1 cellular context compared by ENCODE assay signal in the genomic region with DNA sequence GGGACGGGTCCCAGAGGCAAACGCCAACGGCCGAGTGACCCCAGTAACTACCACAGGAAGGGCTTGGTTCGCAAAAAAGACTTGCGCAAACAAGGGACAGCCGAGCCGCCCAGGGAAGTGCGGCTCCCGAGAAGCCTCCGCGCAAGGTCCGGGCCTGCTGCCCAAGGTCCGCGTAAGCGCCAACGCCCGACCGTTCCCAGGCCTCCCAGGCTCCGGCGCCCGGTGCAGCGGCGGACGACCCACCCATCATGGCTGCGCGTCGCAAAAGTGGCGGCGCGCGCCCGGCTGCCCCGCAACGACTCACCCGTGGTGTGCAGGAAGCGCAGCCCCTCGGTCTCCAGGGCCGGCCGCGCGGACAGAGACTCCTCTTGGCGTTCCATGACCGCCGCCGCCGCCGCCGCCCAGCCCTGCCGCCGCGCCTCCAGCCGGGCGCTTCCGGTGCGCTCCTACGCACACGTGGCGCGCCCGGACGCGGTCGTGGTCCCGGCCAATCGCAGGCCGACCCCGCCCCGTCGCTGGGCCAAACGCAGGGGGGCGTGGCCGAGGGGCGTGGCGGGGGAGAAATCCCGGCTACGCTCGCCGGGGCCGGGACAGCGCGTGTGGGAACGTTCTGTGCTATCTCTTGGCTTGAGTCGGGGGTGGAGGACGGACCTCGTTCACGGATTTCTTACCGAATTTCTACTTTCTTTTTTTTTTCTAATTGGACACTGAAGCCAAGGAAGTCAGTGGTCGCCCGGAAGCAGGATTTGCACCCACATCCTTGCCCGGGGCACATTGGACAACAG.
TF ChIP-seq lines count a peak whose summit lies in the region.

Gene SELENOS, minus strand, starts transcription at position 448 of the 785 bp plus-strand sequence. Its CDS starts 68 bp downstream, at position 380.

TF ChIP-seq in HEK293, 187 proteins besides CTCF, POLR2A, EP300 and RAD21 (continued from another document):
- no peak for TF ChIP-seq ZNF362 (tag by site-specific recombination; IDR thresholded peaks at IDR 0.05)
- peak; percentile 81; the same call in 1 of the 2 replicates for TF ChIP-seq ZNF561 (tag by site-specific recombination; IDR thresholded peaks at IDR 0.05; ENCODE audit: borderline replicate concordance)
- peak; percentile 63 for TF ChIP-seq KLF1 (tag by site-specific recombination; IDR thresholded peaks at IDR 0.05)
- no peak for TF ChIP-seq ZNF624 (tag by site-specific recombination; IDR thresholded peaks at IDR 0.05)
- peak; percentile 88 for TF ChIP-seq SP3 (tag by site-specific recombination; IDR thresholded peaks at IDR 0.05)
- 0 out of 2 replicates have a peak, but pooled peaks have one; percentile 22 for TF ChIP-seq ZNF10 (tag by site-specific recombination; IDR thresholded peaks at IDR 0.05)
- no peak for TF ChIP-seq ZSCAN5A (tag by site-specific recombination; IDR thresholded peaks at IDR 0.05)
- no peak for TF ChIP-seq ZNF302 (tag by site-specific recombination; IDR thresholded peaks at IDR 0.05; ENCODE audit: low read depth)
- TF ChIP-seq ZNF423 (tag by site-specific recombination; IDR thresholded peaks at IDR 0.05) = no peak
- no peak for TF ChIP-seq ZNF416 (tag by site-specific recombination; IDR thresholded peaks at IDR 0.05)
- TF ChIP-seq ZBTB8A (tag by site-specific recombination; IDR thresholded peaks at IDR 0.05) = peak; percentile 91
- peak; percentile 37; the same call in 1 of the 2 replicates for TF ChIP-seq GLIS1 (tag by site-specific recombination; IDR thresholded peaks at IDR 0.05)
- no peak for TF ChIP-seq ZSCAN23 (tag by site-specific recombination; IDR thresholded peaks at IDR 0.05)
- 0 out of 2 replicates have a peak, but pooled peaks have one; percentile 30 for TF ChIP-seq GLI4 (tag by site-specific recombination; IDR thresholded peaks at IDR 0.05)
- TF ChIP-seq ZNF221 (tag by site-specific recombination; IDR thresholded peaks at IDR 0.05; ENCODE audit: borderline replicate concordance) = no peak
- TF ChIP-seq ZNF280C (tag by site-specific recombination; IDR thresholded peaks at IDR 0.05) = no peak
- TF ChIP-seq ZNF121 (tag by site-specific recombination; IDR thresholded peaks at IDR 0.05) = no peak
- no peak for TF ChIP-seq ZNF48 (tag by site-specific recombination; IDR thresholded peaks at IDR 0.05)
- TF ChIP-seq ZNF366 (tag by site-specific recombination; conservative IDR thresholded peaks at IDR 0.05) = no peak
- TF ChIP-seq GFI1B (tag by site-specific recombination; IDR thresholded peaks at IDR 0.05) = no peak
- peak; percentile 78 for TF ChIP-seq SP2 (tag by site-specific recombination; IDR thresholded peaks at IDR 0.05)
- no peak for TF ChIP-seq ZNF558 (tag by site-specific recombination; IDR thresholded peaks at IDR 0.05)
- no peak for TF ChIP-seq ZSCAN4 (tag by site-specific recombination; IDR thresholded peaks at IDR 0.05)
- no peak for TF ChIP-seq ZNF658 (tag by site-specific recombination; IDR thresholded peaks at IDR 0.05)
- TF ChIP-seq YY2 (tag by site-specific recombination; IDR thresholded peaks at IDR 0.05) = no peak; the same call in 1 of the 2 replicates
- peak; percentile 85 for TF ChIP-seq GLIS2 (tag by site-specific recombination; IDR thresholded peaks at IDR 0.05)
- no peak for TF ChIP-seq ZNF223 (tag by site-specific recombination; IDR thresholded peaks at IDR 0.05)
- TF ChIP-seq BCL11A (tag by site-specific recombination; IDR thresholded peaks at IDR 0.05; ENCODE audit: low read depth) = no peak
- peak; percentile 35; the same call in 1 of the 2 replicates for TF ChIP-seq ZNF501 (tag by site-specific recombination; IDR thresholded peaks at IDR 0.05)
- TF ChIP-seq ZNF132 (tag by site-specific recombination; IDR thresholded peaks at IDR 0.05; ENCODE audit: borderline replicate concordance) = no peak
- peak; percentile 52; the same call in 1 of the 2 replicates for TF ChIP-seq ZBTB20 (tag by site-specific recombination; IDR thresholded peaks at IDR 0.05)
- 0 out of 2 replicates have a peak, but pooled peaks have one; percentile 17 for TF ChIP-seq ZEB2 (tag by site-specific recombination; IDR thresholded peaks at IDR 0.05)
- peak; percentile 45; the same call in 1 of the 2 replicates for TF ChIP-seq ZSCAN30 (tag by site-specific recombination; IDR thresholded peaks at IDR 0.05)
- no peak for TF ChIP-seq ZNF701 (tag by site-specific recombination; IDR thresholded peaks at IDR 0.05)
- TF ChIP-seq ZNF76 (tag by site-specific recombination; IDR thresholded peaks at IDR 0.05; ENCODE audit: borderline replicate concordance, low read depth) = peak; percentile 77
- TF ChIP-seq ZBTB21 (tag by site-specific recombination; IDR thresholded peaks at IDR 0.05) = no peak
- peak; percentile 59 for TF ChIP-seq PATZ1 (tag by site-specific recombination; IDR thresholded peaks at IDR 0.05)
- TF ChIP-seq ZNF148 (tag by site-specific recombination; IDR thresholded peaks at IDR 0.05; ENCODE audit: borderline replicate concordance) = no peak
- 0 out of 2 replicates have a peak, but pooled peaks have one; percentile 11 for TF ChIP-seq ZNF585B (tag by site-specific recombination; IDR thresholded peaks at IDR 0.05)
- TF ChIP-seq ZNF335 (tag by site-specific recombination; conservative IDR thresholded peaks at IDR 0.05) = peak; percentile 6; the same call in 1 of the 2 replicates
- TF ChIP-seq ZNF549 (tag by site-specific recombination; IDR thresholded peaks at IDR 0.05) = no peak
- TF ChIP-seq KLF10 (tag by site-specific recombination; IDR thresholded peaks at IDR 0.05) = peak; percentile 97
- peak; percentile 43; the same call in 1 of the 2 replicates for TF ChIP-seq BCL11B (tag by site-specific recombination; IDR thresholded peaks at IDR 0.05; ENCODE audit: low read depth)
- TF ChIP-seq, protein P1, sequence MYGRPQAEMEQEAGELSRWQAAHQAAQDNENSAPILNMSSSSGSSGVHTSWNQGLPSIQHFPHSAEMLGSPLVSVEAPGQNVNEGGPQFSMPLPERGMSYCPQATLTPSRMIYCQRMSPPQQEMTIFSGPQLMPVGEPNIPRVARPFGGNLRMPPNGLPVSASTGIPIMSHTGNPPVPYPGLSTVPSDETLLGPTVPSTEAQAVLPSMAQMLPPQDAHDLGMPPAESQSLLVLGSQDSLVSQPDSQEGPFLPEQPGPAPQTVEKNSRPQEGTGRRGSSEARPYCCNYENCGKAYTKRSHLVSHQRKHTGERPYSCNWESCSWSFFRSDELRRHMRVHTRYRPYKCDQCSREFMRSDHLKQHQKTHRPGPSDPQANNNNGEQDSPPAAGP (tag by site-specific recombination; IDR thresholded peaks at IDR 0.05) = peak; percentile 41; the same call in 1 of the 2 replicates
